14 cellular contexts compared by ENCODE assay signal in genomic region chr3:51619983-51620382, GRCh38.
"Had no signal": no experiment of that assay in that cellular context is flagged by ENCODE, and none has a peak within 500 bp of the region (broad histone marks: within the 10 kb centered on the region; RNA-seq: fewer than 3 reads in every experiment).

No MANE protein-coding gene starts in this region.

- DNase-seq: activated CD4-positive, alpha-beta T cell treated with anti-CD3 and anti-CD28 coated beads, Interleukin-2, amount 50 U/mL, for 4 hours; activated CD8-positive, alpha-beta memory T cell treated with anti-CD3 and anti-CD28 coated beads, Interleukin-2, amount 10 ng/mL, durations not matched to agents 7 days and 5 days; activated naive CD4-positive, alpha-beta T cell treated with Interleukin-2 at 50 U/mL for 16 hours; foreskin keratinocyte; glutamatergic neuron; left lung; mucosa of descending colon; naive thymus-derived CD4-positive, alpha-beta T cell; psoas muscle; stimulated activated naive CD4-positive, alpha-beta T cell; trophoblast cell had no signal

- H3K36me3 ChIP-seq: left lung, SJCRH30 had no signal

- H3K27ac ChIP-seq: foreskin keratinocyte, psoas muscle, SJCRH30 had no signal

- H3K4me3 ChIP-seq: body of pancreas, left lung, mucosa of descending colon, psoas muscle, SJCRH30 had no signal

- H3K9me3 ChIP-seq: body of pancreas, left lung, mucosa of descending colon, psoas muscle, SJCRH30 had no signal

- H3K27me3 ChIP-seq: body of pancreas, foreskin keratinocyte, left lung, SJCRH30 had no signal

- ATAC-seq: activated CD8-positive, alpha-beta memory T cell treated with anti-CD3 and anti-CD28 coated beads, Interleukin-2, amount 10 ng/mL, durations not matched to agents 7 days and 5 days; activated T-helper 17 cell treated with anti-CD3 and anti-CD28 coated beads, Interleukin-2, amount 50 U/mL, for 72 hours; body of pancreas; foreskin keratinocyte; mucosa of descending colon; naive thymus-derived CD4-positive, alpha-beta T cell; psoas muscle had no signal
